Comparison of ENCODE assay signal across 8 cellular contexts in the genomic region with DNA sequence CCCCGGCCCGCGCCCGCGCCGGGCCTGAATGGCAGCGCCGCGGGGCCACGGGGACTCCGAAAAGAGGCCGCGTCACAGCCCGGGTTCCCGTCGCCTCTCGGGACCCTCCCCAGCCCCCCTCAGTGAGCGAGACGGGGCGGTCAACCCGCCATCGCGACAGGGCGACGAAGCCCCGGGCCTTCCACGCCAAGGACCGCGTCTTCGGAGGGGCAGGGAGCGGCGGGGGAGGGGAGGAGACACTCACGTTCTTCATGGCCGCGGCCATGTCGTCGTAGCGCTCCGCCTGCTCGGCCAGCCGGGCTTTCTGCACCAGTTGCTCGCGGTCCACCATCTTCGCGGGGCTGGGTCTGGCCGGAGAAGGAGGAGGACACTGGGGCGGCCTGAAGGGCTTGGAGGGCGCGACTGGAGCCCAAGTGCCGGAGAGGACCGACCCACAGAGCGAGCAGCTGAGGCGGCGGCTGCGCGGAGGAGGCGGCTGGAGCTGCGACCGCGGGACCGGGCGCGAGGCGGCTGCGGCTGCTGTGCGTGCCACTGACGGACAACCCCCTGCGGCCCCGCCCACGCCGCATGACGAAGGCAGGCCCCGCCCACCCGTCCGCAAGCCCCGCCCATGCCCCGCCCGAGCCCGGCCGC. TPM values are rescaled to one million over a fixed set of nuclear protein-coding genes. Genes with fewer than 3 reads are reported as not detected.
DNase-seq lines count a peak whose midpoint lies in the region; ATAC-seq and TF ChIP-seq lines count a peak whose summit lies in the region.

A gene (minus strand): TSS at position 514 of the 633 bp plus-strand sequence. CDS start 183 bp downstream, at position 331.

- H3K4me3 ChIP-seq in HUES48 (ENCODE audit: low read depth, low read length) (peak within 1 kb of the TSS; percentile 100), Peyer's patch (peak within 1 kb of the TSS; percentile 60 to 99 (median 74)), fibroblast of lung (replicated peaks in 1 of 4; ENCODE audit: control extremely low read depth in 1 of 4, insufficient read depth in 1 of 4, low read depth in 3 of 4, low read length in 4 of 4) (peak within 1 kb of the TSS; percentile 65 to 91 (median 80))

- TF ChIP-seq CTCF in Peyer's patch (IDR thresholded peaks at IDR 0.05) (no peak), fibroblast of lung (conservative IDR thresholded peaks at IDR 0.05 in 1 of 2, IDR thresholded peaks at IDR 0.05 in 1 of 2; ENCODE audit: low read depth in 1 of 2, low read length in 2 of 2) (no peak), natural killer cell (IDR thresholded peaks at IDR 0.05) (no peak)

- H3K4me3 Mint-ChIP-seq in activated T-helper 17 cell treated with anti-CD3 and anti-CD28 coated beads, Interleukin-2, amount 50 U/mL, for 72 hours, result peak within 1 kb of the TSS; percentile 97
- peak within 1 kb of the TSS; percentile 94 for H3K4me3 Mint-ChIP-seq in natural killer cell

- H2AFZ ChIP-seq in fibroblast of lung (ENCODE audit: low read length), result peak within 1 kb of the TSS; percentile 28

- H3K36me3 Mint-ChIP-seq in activated T-helper 17 cell treated with anti-CD3 and anti-CD28 coated beads, Interleukin-2, amount 50 U/mL, for 72 hours (ENCODE audit: low read depth), result peaks cover 55% of the 10 kb centered on the region
- no peaks in the 10 kb centered on the region for H3K36me3 Mint-ChIP-seq in natural killer cell

- peaks cover 31% of the 10 kb centered on the region for H3K36me3 ChIP-seq in HUES48 (ENCODE audit: control insufficient read depth, insufficient read depth, low read length)
- no peaks in the 10 kb centered on the region for H3K36me3 ChIP-seq in Peyer's patch
- H3K36me3 ChIP-seq in fibroblast of lung (ENCODE audit: control insufficient read depth, insufficient read depth, low read length), result peaks cover 2% of the 10 kb centered on the region

- peak within 1 kb of the TSS; percentile 98 for H3K27ac ChIP-seq in HUES48 (ENCODE audit: low read depth, low read length)
- H3K27ac ChIP-seq in Peyer's patch, result peak within 1 kb of the TSS; percentile 92 to 98 (median 96)
- peak within 1 kb of the TSS; percentile 97 for H3K27ac ChIP-seq in fibroblast of lung (ENCODE audit: insufficient read depth, low read length)

- peaks cover 5% of the 10 kb centered on the region for H4K20me1 ChIP-seq in fibroblast of lung (ENCODE audit: control insufficient read depth, extremely low read depth, insufficient read depth, low read length)

- H3K9me3 ChIP-seq in HUES48 (ENCODE audit: control insufficient read depth, insufficient read depth, low read length), result no peaks in the 10 kb centered on the region
- no peaks in the 10 kb centered on the region for H3K9me3 ChIP-seq in Peyer's patch
- no peaks in the 10 kb centered on the region for H3K9me3 ChIP-seq in fibroblast of lung (ENCODE audit: control insufficient read depth, insufficient read depth, low read depth, low read length)

- H3K4me2 ChIP-seq in fibroblast of lung (ENCODE audit: extremely low read depth, insufficient read depth, low read length), result peak within 1 kb of the TSS; percentile 93

- peak; percentile 99 for TF ChIP-seq POLR2A in Peyer's patch (IDR thresholded peaks at IDR 0.05)

- peak within 1 kb of the TSS; percentile 95 for H3K27ac Mint-ChIP-seq in activated T-helper 17 cell treated with anti-CD3 and anti-CD28 coated beads, Interleukin-2, amount 50 U/mL, for 72 hours
- H3K27ac Mint-ChIP-seq in natural killer cell, result peak within 1 kb of the TSS; percentile 92 to 99

- peak; percentile 71 for ATAC-seq in GM21423 (IDR thresholded peaks at IDR 0.05; ENCODE audit: unreplicated experiment)
- peak; percentile 68 for ATAC-seq in activated T-helper 17 cell treated with anti-CD3 and anti-CD28 coated beads, Interleukin-2, amount 50 U/mL, for 72 hours (replicated peaks)
- peak; percentile 74 to 90 (median 80) for ATAC-seq in natural killer cell
- peak; percentile 67 for ATAC-seq in stimulated activated naive CD8-positive, alpha-beta T cell treated with anti-CD3 and anti-CD28 coated beads, Interleukin-15, Interleukin-2, amounts not matched to agents 100 U/mL and 50 U/mL, for 24 hours

- H3K4me1 Mint-ChIP-seq in activated T-helper 17 cell treated with anti-CD3 and anti-CD28 coated beads, Interleukin-2, amount 50 U/mL, for 72 hours, result peaks cover 28% of the 10 kb centered on the region
- peaks cover 28 to 29% of the 10 kb centered on the region in 2 donors for H3K4me1 Mint-ChIP-seq in natural killer cell

- no peaks in the 10 kb centered on the region for H3K9me3 Mint-ChIP-seq in activated T-helper 17 cell treated with anti-CD3 and anti-CD28 coated beads, Interleukin-2, amount 50 U/mL, for 72 hours
- H3K9me3 Mint-ChIP-seq in natural killer cell, result no peaks in the 10 kb centered on the region

- peak; percentile 97 for DNase-seq in DMS53 (lab: John Stamatoyannopoulos, UW)
- peak; percentile 91 to 96 (median 94) for DNase-seq in Peyer's patch
- peak; percentile 82 to 91 for DNase-seq in fibroblast of lung (ENCODE audit: low read depth in 2 of 2)
- peak; percentile 84 for DNase-seq in natural killer cell
- peak; percentile 91 for DNase-seq in stimulated activated naive CD8-positive, alpha-beta T cell treated with anti-CD3 and anti-CD28 coated beads, Interleukin-15, Interleukin-2, amounts not matched to agents 100 U/mL and 50 U/mL, for 24 hours

- H3K27me3 Mint-ChIP-seq in activated T-helper 17 cell treated with anti-CD3 and anti-CD28 coated beads, Interleukin-2, amount 50 U/mL, for 72 hours, result no peaks in the 10 kb centered on the region
- H3K27me3 Mint-ChIP-seq in natural killer cell (ENCODE audit: low read depth in 2 of 2), result no peaks in the 10 kb centered on the region

- peaks cover 51% of the 10 kb centered on the region for H3K79me2 ChIP-seq in fibroblast of lung (ENCODE audit: control insufficient read depth, insufficient read depth, low read length)

- H3K27me3 ChIP-seq in HUES48 (ENCODE audit: control insufficient read depth, insufficient read depth, low read length) (no peaks in the 10 kb centered on the region), Peyer's patch (no peaks in the 10 kb centered on the region), fibroblast of lung (ENCODE audit: control insufficient read depth, insufficient read depth, low read length) (no peaks in the 10 kb centered on the region)

- H3K9ac ChIP-seq in HUES48 (ENCODE audit: low read depth, low read length) (peak within 1 kb of the TSS; percentile 100), fibroblast of lung (ENCODE audit: insufficient read depth, low read length) (peak within 1 kb of the TSS; percentile 98)

- peaks cover 28% of the 10 kb centered on the region for H3K4me1 ChIP-seq in HUES48 (ENCODE audit: control insufficient read depth, insufficient read depth, low read length)
- H3K4me1 ChIP-seq in Peyer's patch, result peaks cover 0 to 27% (median 2%) of the 10 kb centered on the region in 4 donors
- H3K4me1 ChIP-seq in fibroblast of lung (ENCODE audit: control insufficient read depth, extremely low read depth, insufficient read depth, low read length), result peaks cover 2% of the 10 kb centered on the region

- intact Hi-C loops in natural killer cell (cut with micrococcal nuclease), result loop anchor here (1.0 kb wide), 2 partner anchors 40 to 67 kb away; no protein-coding TSS in a partner anchor

RNA-seq across cellular contexts. Expression of the gene that starts here (rescaled TPM):
- total RNA-seq in Peyer's patch (10 to 100 TPM; 40.5 to 74.3 (median 53.6) TPM), fibroblast of lung (54.2 and 68.4 TPM in 2 replicates), natural killer cell (10 to 100 TPM; 21.4 to 28.9 (median 27.4) TPM)
- 100 to 1,000 TPM; 118 to 156 TPM for total RNA-seq in activated T-helper 17 cell treated with anti-CD3 and anti-CD28 coated beads, Interleukin-2, amount 50 U/mL, for 72 hours
- 80.4 and 85.7 TPM in 2 replicates for polyA plus RNA-seq in fibroblast of lung
- 130 and 136 TPM in 2 replicates for polyA plus RNA-seq in fibroblast of lung (2012)
- 46.5 and 52.8 TPM in 2 replicates for polyA minus RNA-seq in fibroblast of lung (ENCODE audit: low replicate concordance)

Comparison
In these comparisons a context has a peak if more than half of its experiments do, and no peak if none do; other contexts are left out.
1. Peak in every context shown above with its lines: DNase-seq, ATAC-seq, H3K4me3 ChIP-seq and H3K27ac ChIP-seq.